29 cellular contexts compared by ENCODE assay signal in the genomic region with DNA sequence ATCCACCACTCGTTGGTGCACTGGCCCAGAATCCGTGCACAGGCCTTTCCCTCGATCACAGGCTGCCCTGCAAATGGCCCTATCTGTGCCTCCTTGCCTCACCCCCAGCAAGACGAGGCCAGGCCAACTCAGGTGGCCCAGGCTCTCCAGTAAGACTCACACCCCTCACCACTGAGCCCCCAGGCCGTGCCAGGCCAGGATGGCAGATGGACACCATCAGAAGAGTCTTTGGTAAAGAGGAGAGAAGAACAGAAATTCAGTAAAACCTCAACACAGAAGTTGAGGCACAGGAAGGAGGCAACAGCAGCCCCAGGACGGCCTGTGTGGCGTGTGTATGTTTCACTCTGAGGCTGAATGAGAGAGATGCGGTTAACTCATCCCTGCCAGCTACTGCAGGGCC. TPM values are rescaled to one million over a fixed set of nuclear protein-coding genes. Genes with fewer than 3 reads are reported as not detected.
"Had no signal": no experiment of that assay in that cellular context is flagged by ENCODE, and none has a peak within 500 bp of the region (broad histone marks: within the 10 kb centered on the region; RNA-seq: fewer than 3 reads in every experiment).

No MANE protein-coding gene starts in this region.

- DNase-seq: heart right ventricle; islet precursor cell; kidney glomerular epithelial cell; left cardiac atrium; lower lobe of right lung; mammary epithelial cell; mesenchymal stem cell; occipital lobe; ovary; stimulated activated CD4-positive, alpha-beta T cell treated with anti-CD3 and anti-CD28 coated beads, Interleukin-12 subunit alpha, Interleukin-12 subunit beta, amount 100 ng/mL, for 4 hours; stimulated activated CD4-positive, alpha-beta T cell treated with anti-CD3 and anti-CD28 coated beads, Interleukin-15, amount 100 ng/mL, for 24 hours; stimulated activated CD4-positive, alpha-beta T cell treated with anti-CD3 and anti-CD28 coated beads, Interleukin-2, amount 100 ng/mL, for 24 hours; stimulated activated CD4-positive, alpha-beta T cell treated with anti-CD3 and anti-CD28 coated beads, Interleukin-4, amount 100 ng/mL, for 1 hour; stimulated activated naive CD4-positive, alpha-beta T cell; stomach; testis; thyroid gland; transverse colon; upper lobe of left lung had no signal

- H3K27me3 ChIP-seq: heart right ventricle, hepatocyte, neutrophil, ovary, right atrium auricular region, stomach, testis, thyroid gland, transverse colon, upper lobe of left lung, vagina had no signal

- H3K4me3 ChIP-seq: heart right ventricle, hepatocyte, lower lobe of right lung, ovary, right atrium auricular region, skin epidermis, stomach, testis, thyroid gland, transverse colon, upper lobe of left lung, vagina had no signal

- ATAC-seq: heart right ventricle; left cardiac atrium; left lobe of liver; lower lobe of right lung; naive thymus-derived CD8-positive, alpha-beta T cell; sciatic nerve had no signal

- H3K27ac ChIP-seq: heart right ventricle, hepatocyte, lower lobe of right lung, neutrophil, ovary, right atrium auricular region, skin epidermis, stomach, testis, thyroid gland, transverse colon, upper lobe of left lung, vagina had no signal

- H3K4me1 ChIP-seq: lower lobe of right lung, stomach, thyroid gland, transverse colon, vagina had no signal

- H3K9me3 ChIP-seq: heart right ventricle, lower lobe of right lung, neutrophil, ovary, right atrium auricular region, stomach, testis, thyroid gland, transverse colon, upper lobe of left lung, vagina had no signal

RNA-seq across cellular contexts. Expression of gene WNT11, which starts 54.0 kb away (rescaled TPM):
- total RNA-seq: pulmonary artery endothelial cell, renal cortical epithelial cell had no signal
- polyA plus RNA-seq: mammary epithelial cell had no signal
